15 cellular contexts compared by ENCODE assay signal in the genomic region with DNA sequence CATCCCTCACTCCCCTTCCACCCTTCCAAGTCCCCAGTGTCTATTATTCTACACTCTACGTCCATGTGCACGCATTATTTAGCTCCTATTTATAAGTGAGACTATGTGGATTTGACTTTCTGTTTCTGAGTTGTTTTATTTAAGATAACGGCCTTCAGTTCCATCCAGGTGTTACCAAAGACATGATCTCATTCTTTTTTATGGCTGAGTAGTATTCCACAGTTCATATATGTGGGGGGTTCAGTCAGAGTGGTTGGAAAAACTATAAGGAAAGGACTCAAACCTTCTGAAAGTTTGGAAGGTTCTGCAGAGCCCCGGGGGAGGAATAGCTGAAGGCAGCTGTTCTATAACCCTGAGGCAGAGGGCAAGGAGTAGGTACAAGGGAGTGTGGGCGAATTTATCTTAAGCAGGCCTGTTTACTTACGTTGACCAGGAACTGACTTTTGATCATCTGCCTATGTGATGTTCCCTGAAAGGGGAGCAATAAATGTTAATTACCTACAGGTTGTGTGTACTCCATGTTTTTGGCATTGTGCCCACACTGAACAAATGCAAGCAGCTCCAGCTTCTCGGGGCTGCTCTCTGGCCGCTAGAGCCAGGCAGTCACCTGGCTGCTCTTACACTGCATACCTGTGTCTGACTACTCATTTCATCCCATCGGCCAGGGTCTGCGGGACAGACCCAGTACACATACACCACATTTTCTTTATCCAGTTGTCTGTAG. TPM values are rescaled to one million over a fixed set of nuclear protein-coding genes. Genes with fewer than 3 reads are reported as not detected.
DNase-seq lines count a peak whose midpoint lies in the region; ATAC-seq and TF ChIP-seq lines count a peak whose summit lies in the region.
"Had no signal": no experiment of that assay in that cellular context is flagged by ENCODE, and none has a peak within 500 bp of the region (broad histone marks: within the 10 kb centered on the region; RNA-seq: fewer than 3 reads in every experiment).

No MANE protein-coding gene starts in this region.

- peaks cover 23% of the 10 kb centered on the region for H3K27me3 Mint-ChIP-seq in WTC11 (ENCODE audit: low read depth)

- peaks cover 61% of the 10 kb centered on the region for H3K36me3 Mint-ChIP-seq in WTC11
- H3K36me3 Mint-ChIP-seq: CD4-positive, CD25-positive, alpha-beta regulatory T cell had no signal

- H3K27ac ChIP-seq in HEK293 (ENCODE audit: extremely low read depth, low read depth, low read length) (no peak overlapping the region), colonic mucosa (no peak overlapping the region), transverse colon (peak overlapping the region in 1 of 4 donors; percentile 12)
- H3K27ac ChIP-seq: BLaER1 had no signal

- no peak overlapping the region for H3K4me3 ChIP-seq in HEK293 (ENCODE audit: low read depth, low read length)
- no peak overlapping the region for H3K4me3 ChIP-seq in colonic mucosa
- H3K4me3 ChIP-seq in transverse colon: no peak overlapping the region
- H3K4me3 ChIP-seq: BLaER1, GM23338 had no signal

- H3K9me3 ChIP-seq in HEK293 (ENCODE audit: control insufficient read depth, insufficient read depth, low read depth, low read length) (no peaks in the 10 kb centered on the region), colonic mucosa (no peaks in the 10 kb centered on the region), transverse colon (peaks cover 0 to 3% of the 10 kb centered on the region in 2 donors)

- in situ Hi-C loops in transverse colon (cut with MboI; ENCODE audit: low pct_ligation_motif_present in 1 of 4, low pct_unique_long_range_greater_than_20kb in 1 of 4, low sequenced_read_pairs in 3 of 4): loop anchor here (10.0 to 25.0 kb wide), 6 partner anchors 137 to 362 kb away; a partner anchor contains a TSS

- CTCF ChIA-PET in HEK293 (lab: Yijun Ruan, JAX): interaction anchor here (0.7 kb wide), 1 partner anchor 242 kb away, joined by 3 read pairs; no protein-coding TSS in a partner anchor
- CTCF ChIA-PET in WTC11 (lab: Charles Lee): interaction anchor here (0.5 kb wide), 1 partner anchor 1027 kb away, joined by 3 read pairs; no protein-coding TSS in a partner anchor

- H3K27me3 ChIP-seq in colonic mucosa (no peaks in the 10 kb centered on the region), transverse colon (no peaks in the 10 kb centered on the region)
- H3K27me3 ChIP-seq: BLaER1 had no signal

- H3K9ac ChIP-seq in colonic mucosa (ENCODE audit: low read depth in 2 of 2, low read length in 2 of 2): no peak overlapping the region
- H3K9ac ChIP-seq: BLaER1 had no signal

- TF ChIP-seq EP300 in transverse colon (IDR thresholded peaks at IDR 0.05; ENCODE audit: low read depth): no peak

- H3K4me1 ChIP-seq in HEK293 (ENCODE audit: control insufficient read depth, insufficient read depth, low read length) (no peaks in the 10 kb centered on the region), colonic mucosa (no peaks in the 10 kb centered on the region), transverse colon (peaks cover 0 to 5% (median 2%) of the 10 kb centered on the region in 4 donors)

- H3K4me1 Mint-ChIP-seq in WTC11: no peaks in the 10 kb centered on the region
- H3K4me1 Mint-ChIP-seq: GM23338 had no signal

- intact Hi-C loops in colonic mucosa (cut with DNase I): no loop called here
- intact Hi-C loops in transverse colon (cut with DNase I; ENCODE audit: low total_unique reads): loop anchor here (10.0 kb wide), 1 partner anchor 339 kb away; a partner anchor contains a TSS

- H3K27ac Mint-ChIP-seq in WTC11: no peak overlapping the region
- H3K27ac Mint-ChIP-seq: CD4-positive, CD25-positive, alpha-beta regulatory T cell; GM23338 had no signal

- no peak for TF ChIP-seq POLR2A in transverse colon (IDR thresholded peaks at IDR 0.05)

- ATAC-seq in WTC11 (no peak), HG02571 (IDR thresholded peaks at IDR 0.05; ENCODE audit: unreplicated experiment) (no peak)
- ATAC-seq: GM23338, HepG2 had no signal

- H3K36me3 ChIP-seq in HEK293 (ENCODE audit: control insufficient read depth in 2 of 2, insufficient read depth in 1 of 2, low read length in 2 of 2): no peaks in the 10 kb centered on the region
- no peaks in the 10 kb centered on the region for H3K36me3 ChIP-seq in colonic mucosa
- H3K36me3 ChIP-seq in transverse colon: no peaks in the 10 kb centered on the region
- H3K36me3 ChIP-seq: BLaER1 had no signal

- WGBS in transverse colon (ENCODE audit: low coverage in 1 of 2), 2 donors: 56 to 70% methylated on average over 8 to 10 of the region's 10 CpGs

- H3K9me3 Mint-ChIP-seq in WTC11: peaks cover 83% of the 10 kb centered on the region
- H3K9me3 Mint-ChIP-seq: CD4-positive, CD25-positive, alpha-beta regulatory T cell had no signal

- no peak for TF ChIP-seq CTCF in HEK293 (tag by site-specific recombination; IDR thresholded peaks at IDR 0.05)
- no peak for TF ChIP-seq CTCF in colonic mucosa (IDR thresholded peaks at IDR 0.05)
- no peak for TF ChIP-seq CTCF in transverse colon (IDR thresholded peaks at IDR 0.05)
- no peak for TF ChIP-seq CTCF in WTC11 (IDR thresholded peaks at IDR 0.05)

- peak; percentile 52 for DNase-seq in NCI-H748 (lab: John Stamatoyannopoulos, UW; ENCODE audit: unreplicated experiment)
- DNase-seq in colonic mucosa: peak; percentile 50
- peak; percentile 42 for DNase-seq in transverse colon
- no peak for DNase-seq in WTC11 (ENCODE audit: low spot score)
- DNase-seq in NCI-H82 treated with DMSO at 0.1 percent for 48 hours (lab: John Stamatoyannopoulos, UW; ENCODE audit: unreplicated experiment): no peak
- DNase-seq: 8988T; AML-193; CD4-positive, CD25-positive, alpha-beta regulatory T cell; DMS53; H7 had no signal

- H3K4me3 Mint-ChIP-seq in WTC11: no peak overlapping the region
- H3K4me3 Mint-ChIP-seq: CD4-positive, CD25-positive, alpha-beta regulatory T cell; GM23338 had no signal

- POLR2A ChIA-PET in HEK293 (lab: Yijun Ruan, JAX) (no interaction called here), WTC11 (lab: Charles Lee) (no interaction called here)

TF ChIP-seq in HEK293, 187 proteins besides CTCF, POLR2A, EP300 and RAD21 (continues in another document):
- no peak for TF ChIP-seq ZNF660 (tag by site-specific recombination; IDR thresholded peaks at IDR 0.05)
- no peak for TF ChIP-seq ZNF658 (tag by site-specific recombination; IDR thresholded peaks at IDR 0.05)
- TF ChIP-seq TRIM28 (IDR thresholded peaks at IDR 0.05; ENCODE audit: borderline replicate concordance, low read length): peak; percentile 70; the same call in 1 of the 2 replicates
- TF ChIP-seq ZNF596 (tag by site-specific recombination; IDR thresholded peaks at IDR 0.05): no peak
- TF ChIP-seq ZNF561 (tag by site-specific recombination; IDR thresholded peaks at IDR 0.05; ENCODE audit: borderline replicate concordance): no peak
- TF ChIP-seq ZBTB48 (tag by site-specific recombination; IDR thresholded peaks at IDR 0.05): no peak
- no peak for TF ChIP-seq ZNF350 (tag by site-specific recombination; IDR thresholded peaks at IDR 0.05)
- TF ChIP-seq MYNN (tag by site-specific recombination; IDR thresholded peaks at IDR 0.05; ENCODE audit: borderline replicate concordance): no peak
- TF ChIP-seq ZNF157 (tag by site-specific recombination; IDR thresholded peaks at IDR 0.05): no peak
- TF ChIP-seq SETDB1 (IDR thresholded peaks at IDR 0.05; ENCODE audit: insufficient read length, low read length): peak; percentile 29
- peak; percentile 18; the same call in 1 of the 2 replicates for TF ChIP-seq ZNF146 (tag by site-specific recombination; IDR thresholded peaks at IDR 0.05)

TF ChIP-seq in WTC11, 78 proteins besides CTCF, POLR2A, EP300 and RAD21:
- TF ChIP-seq ATF1 (CRISPR knock-in tag; IDR thresholded peaks at IDR 0.05) (no peak), TCF7 (CRISPR knock-in tag; IDR thresholded peaks at IDR 0.05; ENCODE audit: low read depth) (no peak), ZNF416 (CRISPR knock-in tag; IDR thresholded peaks at IDR 0.05) (no peak)
- TF ChIP-seq, protein P1, sequence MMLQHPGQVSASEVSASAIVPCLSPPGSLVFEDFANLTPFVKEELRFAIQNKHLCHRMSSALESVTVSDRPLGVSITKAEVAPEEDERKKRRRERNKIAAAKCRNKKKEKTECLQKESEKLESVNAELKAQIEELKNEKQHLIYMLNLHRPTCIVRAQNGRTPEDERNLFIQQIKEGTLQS (CRISPR knock-in tag; conservative IDR thresholded peaks at IDR 0.05): no peak

RNA-seq across cellular contexts. Expression of a gene that starts 13.5 kb away (rescaled TPM):
- total RNA-seq in colonic mucosa (under 1 TPM; 0.15 to 0.85 TPM), transverse colon (under 1 TPM in 2 of 4 donors, not detected in 2; 0.16 to 0.27 TPM), WTC11 (2021) (not detected in 3 replicates)
- total RNA-seq: GM23338, H7, HepG2 had no signal

Comparison
In these comparisons a context has a peak if more than half of its experiments do, and no peak if none do; other contexts are left out.
1. DNase-seq: peak in NCI-H748 (single experiment), colonic mucosa (single experiment) and transverse colon (single experiment); none in WTC11 (single experiment) and NCI-H82 treated with DMSO at 0.1 percent for 48 hours (single experiment).